Comparison of ENCODE assay signal across 27 cellular contexts in genomic region chr19:35553385-35554000, GRCh38. TPM values are rescaled to one million over a fixed set of nuclear protein-coding genes. Genes with fewer than 3 reads are reported as not detected.
"Had no signal": no experiment of that assay in that cellular context is flagged by ENCODE, and none has a peak within 500 bp of the region (broad histone marks: within the 10 kb centered on the region; RNA-seq: fewer than 3 reads in every experiment).

No MANE protein-coding gene starts in this region.

- H3K27ac Mint-ChIP-seq: activated CD4-positive, alpha-beta memory T cell treated with anti-CD3 and anti-CD28 coated beads for 36 hours; activated CD4-positive, alpha-beta T cell treated with anti-CD3 and anti-CD28 coated beads, Interleukin-2, amount 10 ng/mL, durations not matched to agents 7 days and 5 days; activated naive CD8-positive, alpha-beta T cell treated with anti-CD3 and anti-CD28 coated beads, Interleukin-2, amount 50 U/mL, for 24 hours had no signal

- H3K4me2 ChIP-seq: PC-9 had no signal

- H3K27me3 Mint-ChIP-seq: central memory CD8-positive, alpha-beta T cell had no signal

- H2AFZ ChIP-seq: PC-9 had no signal

- ATAC-seq: activated naive CD8-positive, alpha-beta T cell treated with anti-CD3 and anti-CD28 coated beads, Interleukin-2, amount 50 U/mL, for 24 hours; activated T-cell treated with anti-CD3 and anti-CD28 coated beads, Interleukin-2, amount 50 U/mL, for 4 hours had no signal

- H3K4me3 Mint-ChIP-seq: activated CD4-positive, alpha-beta memory T cell treated with anti-CD3 and anti-CD28 coated beads for 36 hours; activated CD4-positive, alpha-beta T cell treated with anti-CD3 and anti-CD28 coated beads, Interleukin-2, amount 10 ng/mL, durations not matched to agents 7 days and 5 days; activated naive CD8-positive, alpha-beta T cell treated with anti-CD3 and anti-CD28 coated beads, Interleukin-2, amount 50 U/mL, for 24 hours; activated T-cell treated with anti-CD3 and anti-CD28 coated beads, Interleukin-2, amount 50 U/mL, for 4 hours; brain; central memory CD8-positive, alpha-beta T cell had no signal

- DNase-seq: activated CD4-positive, alpha-beta memory T cell treated with anti-CD3 and anti-CD28 coated beads for 36 hours; activated CD4-positive, alpha-beta T cell treated with anti-CD3 and anti-CD28 coated beads, Interleukin-2, amount 10 ng/mL, durations not matched to agents 7 days and 5 days; activated CD4-positive, CD25-positive, alpha-beta regulatory T cell; activated CD8-positive, alpha-beta memory T cell treated with anti-CD3 and anti-CD28 coated beads for 24 hours; activated effector memory CD4-positive, alpha-beta T cell treated with anti-CD3 and anti-CD28 coated beads, Interleukin-2, amount 50 U/mL, for 16 hours; activated naive CD4-positive, alpha-beta T cell treated with Interleukin-2 at 50 U/mL for 16 hours; activated naive CD8-positive, alpha-beta T cell treated with anti-CD3 and anti-CD28 coated beads, Interleukin-2, amount 50 U/mL, for 24 hours; activated T-cell treated with anti-CD3 and anti-CD28 coated beads, Interleukin-2, amount 50 U/mL, for 4 hours; amygdala; Kasumi-1; NCI-H1105 treated with DMSO at 0.1 percent for 48 hours; NCI-H1436 treated with DMSO at 0.1 percent for 48 hours; NCI-H1930; NCI-H2171; NCI-H345; NCI-H510A; NCI-H526 treated with DMSO at 0.1 percent for 48 hours; NCI-H82; PC-9; SHP77 treated with DMSO at 0.1 percent for 48 hours; T-helper 2 cell; T1000 had no signal

- H3K9me3 Mint-ChIP-seq: activated CD4-positive, alpha-beta memory T cell treated with anti-CD3 and anti-CD28 coated beads for 36 hours; activated CD4-positive, alpha-beta T cell treated with anti-CD3 and anti-CD28 coated beads, Interleukin-2, amount 10 ng/mL, durations not matched to agents 7 days and 5 days; activated naive CD4-positive, alpha-beta T cell treated with anti-CD3 and anti-CD28 coated beads, Interleukin-2, amount 50 U/mL, for 72 hours; activated naive CD8-positive, alpha-beta T cell treated with anti-CD3 and anti-CD28 coated beads, Interleukin-2, amount 50 U/mL, for 24 hours; activated T-cell treated with anti-CD3 and anti-CD28 coated beads, Interleukin-2, amount 50 U/mL, for 4 hours; central memory CD8-positive, alpha-beta T cell had no signal

- H3K4me3 ChIP-seq: PC-9 had no signal

- H3K36me3 Mint-ChIP-seq: activated naive CD4-positive, alpha-beta T cell treated with anti-CD3 and anti-CD28 coated beads, Interleukin-2, amount 50 U/mL, for 72 hours; brain had no signal

- H3K27ac ChIP-seq: PC-9 had no signal

RNA-seq across cellular contexts. Expression of gene ATP4A, which starts 10.0 kb away (rescaled TPM):
- total RNA-seq: activated CD4-positive, alpha-beta memory T cell treated with anti-CD3 and anti-CD28 coated beads for 36 hours; activated CD4-positive, alpha-beta T cell treated with anti-CD3 and anti-CD28 coated beads, Interleukin-2, amount 10 ng/mL, durations not matched to agents 7 days and 5 days; activated naive CD4-positive, alpha-beta T cell treated with anti-CD3 and anti-CD28 coated beads, Interleukin-2, amount 50 U/mL, for 72 hours; activated T-cell treated with anti-CD3 and anti-CD28 coated beads, Interleukin-2, amount 50 U/mL, for 4 hours; astrocyte; PC-9; SK-MEL-5 had no signal

RNA-seq across cellular contexts. Expression of gene GAPDHS, which starts 20.2 kb away (rescaled TPM):
- total RNA-seq: activated CD4-positive, alpha-beta memory T cell treated with anti-CD3 and anti-CD28 coated beads for 36 hours; activated CD4-positive, alpha-beta T cell treated with anti-CD3 and anti-CD28 coated beads, Interleukin-2, amount 10 ng/mL, durations not matched to agents 7 days and 5 days; activated naive CD4-positive, alpha-beta T cell treated with anti-CD3 and anti-CD28 coated beads, Interleukin-2, amount 50 U/mL, for 72 hours; activated T-cell treated with anti-CD3 and anti-CD28 coated beads, Interleukin-2, amount 50 U/mL, for 4 hours; astrocyte; PC-9 had no signal

RNA-seq across cellular contexts. Expression of gene SBSN, which starts 25.4 kb away (rescaled TPM):
- total RNA-seq: activated CD4-positive, alpha-beta T cell treated with anti-CD3 and anti-CD28 coated beads, Interleukin-2, amount 10 ng/mL, durations not matched to agents 7 days and 5 days; activated naive CD4-positive, alpha-beta T cell treated with anti-CD3 and anti-CD28 coated beads, Interleukin-2, amount 50 U/mL, for 72 hours; activated T-cell treated with anti-CD3 and anti-CD28 coated beads, Interleukin-2, amount 50 U/mL, for 4 hours; SK-MEL-5 had no signal

RNA-seq across cellular contexts. Expression of gene PMIS2, which starts 32.5 kb away (rescaled TPM):
- total RNA-seq: activated CD4-positive, alpha-beta memory T cell treated with anti-CD3 and anti-CD28 coated beads for 36 hours; activated CD4-positive, alpha-beta T cell treated with anti-CD3 and anti-CD28 coated beads, Interleukin-2, amount 10 ng/mL, durations not matched to agents 7 days and 5 days; activated naive CD4-positive, alpha-beta T cell treated with anti-CD3 and anti-CD28 coated beads, Interleukin-2, amount 50 U/mL, for 72 hours; activated T-cell treated with anti-CD3 and anti-CD28 coated beads, Interleukin-2, amount 50 U/mL, for 4 hours; astrocyte; PC-9; SK-MEL-5 had no signal
